9 cellular contexts compared by ENCODE assay signal in the genomic region with DNA sequence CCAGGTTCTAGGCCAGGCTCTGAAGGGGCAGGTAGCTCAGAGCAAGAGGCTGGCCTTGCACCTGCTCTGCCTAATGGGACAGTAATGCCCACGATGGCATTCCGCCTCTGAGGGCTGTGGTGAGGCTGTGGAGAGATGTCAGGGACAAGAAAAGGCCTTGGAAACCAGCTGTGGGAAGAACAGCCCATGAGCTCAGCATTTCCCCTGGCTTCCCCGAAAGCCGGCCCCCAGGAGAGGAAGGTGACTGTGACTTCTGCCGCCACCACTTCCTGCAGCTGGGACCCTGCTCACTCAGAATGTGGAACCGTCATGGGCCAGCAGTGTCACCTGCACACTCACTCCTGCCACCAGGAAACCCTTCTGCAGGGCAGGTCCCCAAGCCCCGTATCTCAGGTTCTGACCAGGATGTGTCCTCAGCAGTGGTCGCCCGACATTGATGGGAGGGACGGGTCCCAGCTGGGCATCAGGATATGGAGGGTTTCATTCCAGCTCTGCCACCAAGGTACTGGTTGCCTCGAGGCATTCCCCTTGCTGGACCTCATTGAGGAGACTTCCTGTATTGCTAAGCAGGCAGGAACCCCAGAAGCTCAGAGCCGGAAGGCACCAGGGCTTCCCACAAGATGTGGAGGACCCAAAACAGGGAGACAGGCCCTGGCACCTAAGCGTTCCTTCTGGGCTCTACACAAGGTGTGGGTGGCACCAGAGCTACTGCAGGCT. TPM values are rescaled to one million over a fixed set of nuclear protein-coding genes. Genes with fewer than 3 reads are reported as not detected.
DNase-seq lines count a peak whose midpoint lies in the region; ATAC-seq and TF ChIP-seq lines count a peak whose summit lies in the region.
"Had no signal": no experiment of that assay in that cellular context is flagged by ENCODE, and none has a peak within 500 bp of the region (broad histone marks: within the 10 kb centered on the region; RNA-seq: fewer than 3 reads in every experiment).

No MANE protein-coding gene starts in this region.

- TF ChIP-seq CTCF in GM10248 (IDR thresholded peaks at IDR 0.05; ENCODE audit: control extremely low read depth, extremely low read depth, low read depth, missing control alignments), result no peak

- DNase-seq in GM10248 (ENCODE audit: extremely low spot score) (peak; percentile 79), epithelial cell of prostate (ENCODE audit: low read depth, low spot score) (no peak), occipital lobe (lab: John Stamatoyannopoulos, UW) (no peak), dedifferentiated amniotic fluid mesenchymal stem cell (ENCODE audit: extremely low spot score) (no peak), NCI-H1694 treated with DMSO at 0.1 percent for 48 hours (lab: John Stamatoyannopoulos, UW) (no peak)
- peak; percentile 33 for DNase-seq in activated CD4-positive, CD25-positive, alpha-beta regulatory T cell treated with anti-CD3 and anti-CD28 coated beads, Interleukin-2, amount 50 U/mL, for 16 hours (ENCODE audit: low read depth, low spot score)
- peak; percentile 69 for DNase-seq in stimulated activated CD8-positive, alpha-beta memory T cell treated with anti-CD3 and anti-CD28 coated beads, Interleukin-7, amount 100 ng/mL, for 24 hours (ENCODE audit: low read depth)

- POLR2A ChIA-PET in GM10248 (lab: Yijun Ruan, JAX), result interaction anchor here (0.7 to 3.7 kb wide), 11 partner anchors 8 to 138 kb away, joined by 3 to 29 read pairs (median 6); partner anchors contain the start of gene SEMA7A

- CTCF ChIA-PET in GM10248 (lab: Yijun Ruan, JAX), result interaction anchor here (0.9 to 14.7 kb wide), 13 partner anchors 9 to 142 kb away, joined by 3 to 160 read pairs (median 4); partner anchors contain the start of gene SEMA7A

- ATAC-seq in HG02885 (IDR thresholded peaks at IDR 0.05; ENCODE audit: poor library complexity, unreplicated experiment), result peak; percentile 36

- H3K27ac ChIP-seq in epithelial cell of prostate, result peak overlapping the region; percentile 96

RNA-seq across cellular contexts. Expression of gene SEMA7A, which starts 30.7 kb away (rescaled TPM):
- total RNA-seq in occipital lobe, result 51.5 TPM

RNA-seq across cellular contexts. Expression of gene CYP11A1, which starts 35.6 kb away (rescaled TPM):
- total RNA-seq in occipital lobe, result not detected
- total RNA-seq: bronchial epithelial cell had no signal

RNA-seq across cellular contexts. Expression of gene UBL7, which starts 57.9 kb away (rescaled TPM):
- 31.2 TPM for total RNA-seq in occipital lobe

Comparison
In these comparisons a context has a peak if more than half of its experiments do, and no peak if none do; other contexts are left out.
1. DNase-seq: peak in GM10248 (single experiment), activated CD4-positive, CD25-positive, alpha-beta regulatory T cell treated with anti-CD3 and anti-CD28 coated beads, Interleukin-2, amount 50 U/mL, for 16 hours (single experiment) and stimulated activated CD8-positive, alpha-beta memory T cell treated with anti-CD3 and anti-CD28 coated beads, Interleukin-7, amount 100 ng/mL, for 24 hours (single experiment); none in epithelial cell of prostate (single experiment), occipital lobe (single experiment), dedifferentiated amniotic fluid mesenchymal stem cell (single experiment) and NCI-H1694 treated with DMSO at 0.1 percent for 48 hours (single experiment).